In genomic region chr6:75266716-75267291, GRCh38 we compare ENCODE assay signal across 8 cellular contexts. TPM values are rescaled to one million over a fixed set of nuclear protein-coding genes. Genes with fewer than 3 reads are reported as not detected.
DNase-seq lines count a peak whose midpoint lies in the region; ATAC-seq, FAIRE-seq and TF ChIP-seq lines count a peak whose summit lies in the region.

No MANE protein-coding gene starts in this region.

- H3K4ac ChIP-seq in H1 (replicated peaks; ENCODE audit: insufficient read length, low read depth, low read length): no peak overlapping the region

- H2AK5ac ChIP-seq in H1 (ENCODE audit: low read depth, low read length): no peak overlapping the region

- H4K8ac ChIP-seq in H1 (ENCODE audit: extremely low read depth, insufficient read depth, low read length): no peak overlapping the region

- no peak overlapping the region for H3K4me2 ChIP-seq in H1 (ENCODE audit: insufficient read depth in 1 of 2, low read depth in 2 of 2, low read length in 2 of 2)

- POLR2A ChIA-PET in H1 (lab: Charles Lee; ENCODE audit: partially characterized antibody): interaction anchor here (1.2 to 1.7 kb wide), 2 partner anchors 9 to 23 kb away, joined by 3 to 7 read pairs; partner anchors contain the start of gene COX7A2

- intact Hi-C loops in mucosa of descending colon (cut with DNase I, micrococcal nuclease): loop anchor here in 1 of 2 donors (10.0 kb wide), 1 partner anchor 258 kb away; no protein-coding TSS in a partner anchor

- no peak overlapping the region for H3K9ac ChIP-seq in H1 (replicated peaks in 1 of 4; ENCODE audit: extremely low read depth in 1 of 4, low read depth in 3 of 4, low read length in 3 of 4)

- no peak overlapping the region for H2BK5ac ChIP-seq in H1 (ENCODE audit: low read depth, low read length)

- no peaks in the 10 kb centered on the region for H4K20me1 ChIP-seq in H1 (replicated peaks in 1 of 2; ENCODE audit: control insufficient read depth in 1 of 2, insufficient read depth in 2 of 2, low read length in 2 of 2)

- H3K4me1 ChIP-seq in H1 (replicated peaks in 1 of 4; ENCODE audit: control insufficient read depth in 3 of 4, insufficient read depth in 4 of 4, low read length in 3 of 4) (peaks cover 2 to 9% (median 7%) of the 10 kb centered on the region in 4 experiments; a peak in 5 of 7 replicates), mucosa of descending colon (ENCODE audit: low read depth) (peaks cover 17% of the 10 kb centered on the region)

- no peaks in the 10 kb centered on the region for H3K27me3 ChIP-seq in H1 (replicated peaks in 1 of 4; ENCODE audit: control insufficient read depth in 3 of 4, extremely low read depth in 1 of 4, insufficient read depth in 3 of 4, low read length in 3 of 4)

- TF ChIP-seq EP300 in H1 (IDR thresholded peaks at IDR 0.05; ENCODE audit: borderline replicate concordance in 1 of 2, low read depth in 2 of 2, low read length in 2 of 2): no peak

- H3K36me3 ChIP-seq in H1 (ENCODE audit: control insufficient read depth in 2 of 4, insufficient read depth in 4 of 4, low read length in 3 of 4): peaks cover 2 to 22% (median 4%) of the 10 kb centered on the region in 4 experiments; a peak in 4 of 8 replicates
- no peaks in the 10 kb centered on the region for H3K36me3 ChIP-seq in mucosa of descending colon (ENCODE audit: low read depth)

- peaks cover 45% of the 10 kb centered on the region for H3K4me1 Mint-ChIP-seq in activated T-cell treated with anti-CD3 and anti-CD28 coated beads, Interleukin-2, amount 50 U/mL, for 24 hours (ENCODE audit: low read depth)

- 64% methylated on average over 2 of the region's 2 CpGs; no CpG with 5 or more reads in 1 of the 2 experiments for WGBS in H1 (ENCODE audit: extremely low coverage in 1 of 2, insufficient coverage in 1 of 2, insufficient read length in 1 of 2, insufficient replicate concordance in 2 of 2, low coverage in 1 of 2, low lambda C conversion rate in 2 of 2, missing lambda C conversion rate in 1 of 2), 2 experiments

- no peaks in the 10 kb centered on the region for H3K27me3 Mint-ChIP-seq in activated T-cell treated with anti-CD3 and anti-CD28 coated beads, Interleukin-2, amount 50 U/mL, for 24 hours

- CTCF ChIA-PET in H1 (lab: Charles Lee; ENCODE audit: partially characterized antibody): interaction anchor here (0.6 to 6.8 kb wide), 27 partner anchors 9 to 1512 kb away, joined by 3 to 66 read pairs (median 3); partner anchors contain the start of gene TMEM30A

- H3K18ac ChIP-seq in H1 (ENCODE audit: extremely low read depth, low read length): no peak overlapping the region

- no peak overlapping the region for H4K5ac ChIP-seq in H1 (ENCODE audit: insufficient read length, low read depth, low read length)

- FAIRE-seq in H1 (lab: Jason Lieb, UNC): peak; percentile 80

- no peak overlapping the region for H3K27ac Mint-ChIP-seq in activated T-cell treated with anti-CD3 and anti-CD28 coated beads, Interleukin-2, amount 50 U/mL, for 24 hours

- no peak overlapping the region for H2AFZ ChIP-seq in H1 (ENCODE audit: low read length)

- H2BK15ac ChIP-seq in H1 (ENCODE audit: low read length): no peak overlapping the region

- no peaks in the 10 kb centered on the region for H3K9me3 ChIP-seq in H1 (ENCODE audit: insufficient read depth in 2 of 2, low read depth in 1 of 2, low read length in 1 of 2)
- no peaks in the 10 kb centered on the region for H3K9me3 ChIP-seq in mucosa of descending colon

- no peak overlapping the region for H4K91ac ChIP-seq in H1 (replicated peaks; ENCODE audit: insufficient read length, low read length)

- H3K36me3 Mint-ChIP-seq in activated T-cell treated with anti-CD3 and anti-CD28 coated beads, Interleukin-2, amount 50 U/mL, for 24 hours (ENCODE audit: low read depth): peaks cover 56% of the 10 kb centered on the region

- H3K9me3 Mint-ChIP-seq in activated T-cell treated with anti-CD3 and anti-CD28 coated beads, Interleukin-2, amount 50 U/mL, for 24 hours: no peaks in the 10 kb centered on the region

- H3K23ac ChIP-seq in H1 (ENCODE audit: insufficient read length): no peak overlapping the region

- TF ChIP-seq POLR2A in H1 (IDR thresholded peaks at IDR 0.05; ENCODE audit: control extremely low read depth in 1 of 2, low read depth in 2 of 2, low read length in 2 of 2): no peak

- peak in 1 of 3 experiments; percentile 63; a peak in 2 of 4 replicates for TF ChIP-seq CTCF in H1 (IDR thresholded peaks at IDR 0.05; ENCODE audit: control extremely low read depth in 1 of 3, insufficient read depth in 1 of 3, low read depth in 1 of 3, low read length in 3 of 3)
- peak; percentile 51 for TF ChIP-seq CTCF in mucosa of descending colon (IDR thresholded peaks at IDR 0.05)

- H3K4me3 Mint-ChIP-seq in activated T-cell treated with anti-CD3 and anti-CD28 coated beads, Interleukin-2, amount 50 U/mL, for 24 hours: no peak overlapping the region

- H3K27ac ChIP-seq in H1 (ENCODE audit: low read depth, low read length): no peak overlapping the region

- no peaks in the 10 kb centered on the region for H3K23me2 ChIP-seq in H1 (ENCODE audit: low read depth, low read length)

- H3K79me2 ChIP-seq in H1 (ENCODE audit: control insufficient read depth in 1 of 2, insufficient read depth in 2 of 2, low read length in 2 of 2): peaks cover 0 to 69% of the 10 kb centered on the region in 2 experiments; a peak in 3 of 4 replicates

- H2BK12ac ChIP-seq in H1 (ENCODE audit: low read depth, low read length): no peak overlapping the region

- no peak overlapping the region for H2BK20ac ChIP-seq in H1 (ENCODE audit: low read length)

- H2BK120ac ChIP-seq in H1 (replicated peaks; ENCODE audit: low read depth, low read length): no peak overlapping the region

- no peak overlapping the region for H3K4me3 ChIP-seq in H1 (ENCODE audit: extremely low read depth in 1 of 4, insufficient read depth in 2 of 4, low read depth in 3 of 4, low read length in 4 of 4)
- no peak overlapping the region for H3K4me3 ChIP-seq in mucosa of descending colon

- H3K14ac ChIP-seq in H1 (ENCODE audit: insufficient read length): no peak overlapping the region

- no peaks in the 10 kb centered on the region for H3K79me1 ChIP-seq in H1 (ENCODE audit: low read depth, low read length)

- ATAC-seq in GM19395 (IDR thresholded peaks at IDR 0.05; ENCODE audit: unreplicated experiment) (peak; percentile 78), HG03432 (IDR thresholded peaks at IDR 0.05; ENCODE audit: unreplicated experiment) (peak; percentile 77), mucosa of descending colon (peak; percentile 69)

- DNase-seq in DMS79 (lab: John Stamatoyannopoulos, UW) (peak; percentile 5), OCI-M1 (lab: John Stamatoyannopoulos, UW) (peak; percentile 74), H1 (ENCODE audit: low read depth in 1 of 2, low spot score in 2 of 2) (no peak), mucosa of descending colon (no peak)
- DNase-seq in stimulated activated CD4-positive, alpha-beta T cell treated with anti-CD3 and anti-CD28 coated beads, Interleukin-4, amount 100 ng/mL, for 24 hours: no peak
- no peak for DNase-seq in activated T-cell treated with anti-CD3 and anti-CD28 coated beads, Interleukin-2, amount 50 U/mL, for 24 hours

- TF ChIP-seq RAD21 in H1 (IDR thresholded peaks at IDR 0.05 in 1 of 2, conservative IDR thresholded peaks at IDR 0.05 in 1 of 2; ENCODE audit: low read depth in 2 of 2, low read length in 2 of 2): peak; percentile 60 to 66

- H3K56ac ChIP-seq in H1 (replicated peaks; ENCODE audit: insufficient read length, low read depth, low read length): no peak overlapping the region

TF ChIP-seq in H1, 55 proteins besides CTCF, POLR2A, EP300 and RAD21 (continues in another document):
- no peak for TF ChIP-seq SUZ12 (IDR thresholded peaks at IDR 0.05; ENCODE audit: low read length)
- no peak for TF ChIP-seq BRCA1 (IDR thresholded peaks at IDR 0.05; ENCODE audit: low read depth, low read length)

RNA-seq across cellular contexts. Expression of gene TMEM30A, which starts 17.8 kb away (rescaled TPM):
- total RNA-seq in H1 (2021; fragmentation: NEBNext Ultra II Directional; extraction: Animal tissue kit (Norgen Biotek cat#: 25700)): 65.8 and 71.0 TPM in 2 replicates
- polyA plus RNA-seq in H1 (2011; rRNA removed): 10.5 TPM in 2 replicates
- 16.6 TPM for polyA plus RNA-seq in H1 (2011; cell fraction: cytosol; rRNA removed)
- 7.8 TPM for polyA plus RNA-seq in H1 (2011; cell fraction: nucleus; rRNA removed)
- 23.8 to 56.6 TPM (median 32.7 TPM) in 4 replicates for polyA plus RNA-seq in H1 (2012, experiment 1 of 2)
- polyA plus RNA-seq in H1 (2012, experiment 2 of 2): 3.2 TPM
- polyA plus RNA-seq in H1 (2013, experiment 1 of 2): 48.6 TPM
- 54.2 TPM for polyA plus RNA-seq in H1 (2013, experiment 2 of 2)
- polyA minus RNA-seq in H1 (2011; rRNA and poly(A)+ RNA removed): 25.3 and 42.6 TPM in 2 replicates
- 12.8 TPM for polyA minus RNA-seq in H1 (2011; cell fraction: cytosol; rRNA and poly(A)+ RNA removed)
- 20.3 TPM for polyA minus RNA-seq in H1 (2011; cell fraction: nucleus; rRNA and poly(A)+ RNA removed)
- 100 to 1,000 TPM in 1 of 3 donors, 10 to 100 TPM in 2; 87.0 to 127 (median 91.7) TPM for total RNA-seq in mucosa of descending colon

RNA-seq across cellular contexts. Expression of gene COX7A2, which starts 23.2 kb away (rescaled TPM):
- total RNA-seq in H1 (2021; fragmentation: NEBNext Ultra II Directional; extraction: Animal tissue kit (Norgen Biotek cat#: 25700)): 456 and 468 TPM in 2 replicates
- 198 and 262 TPM in 2 replicates for polyA plus RNA-seq in H1 (2011; rRNA removed)
- 257 TPM for polyA plus RNA-seq in H1 (2011; cell fraction: cytosol; rRNA removed)
- polyA plus RNA-seq in H1 (2011; cell fraction: nucleus; rRNA removed): 167 TPM
- 351 to 525 TPM (median 436 TPM) in 4 replicates for polyA plus RNA-seq in H1 (2012, experiment 1 of 2)
- 2,411 TPM for polyA plus RNA-seq in H1 (2012, experiment 2 of 2)
- polyA plus RNA-seq in H1 (2013, experiment 1 of 2): 1,987 TPM
- polyA plus RNA-seq in H1 (2013, experiment 2 of 2): 1,925 TPM
- 31.6 and 33.7 TPM in 2 replicates for polyA minus RNA-seq in H1 (2011; rRNA and poly(A)+ RNA removed)
- 32.1 TPM for polyA minus RNA-seq in H1 (2011; cell fraction: cytosol; rRNA and poly(A)+ RNA removed)
- polyA minus RNA-seq in H1 (2011; cell fraction: nucleus; rRNA and poly(A)+ RNA removed): 48.3 TPM
- 100 to 1,000 TPM; 493 to 721 (median 652) TPM for total RNA-seq in mucosa of descending colon

Comparison
In these comparisons a context has a peak if more than half of its experiments do, and no peak if none do; other contexts are left out.
1. DNase-seq: peak in DMS79 (single experiment) and OCI-M1 (single experiment); none in H1 (0 of 2), mucosa of descending colon (0 of 3), stimulated activated CD4-positive, alpha-beta T cell treated with anti-CD3 and anti-CD28 coated beads, Interleukin-4, amount 100 ng/mL, for 24 hours (single experiment) and activated T-cell treated with anti-CD3 and anti-CD28 coated beads, Interleukin-2, amount 50 U/mL, for 24 hours (single experiment).
2. Peak in every context shown above with its lines, with median percentiles within 50 percentile points of each other: ATAC-seq.